Comparison of ENCODE assay signal across 8 cellular contexts in genomic region chr3:184561329-184562145, GRCh38. TPM values are rescaled to one million over a fixed set of nuclear protein-coding genes. Genes with fewer than 3 reads are reported as not detected.
DNase-seq lines count a peak whose midpoint lies in the region; ATAC-seq, FAIRE-seq and TF ChIP-seq lines count a peak whose summit lies in the region.

Gene EPHB3 (plus strand): TSS chr3:184561785. CDS start chr3:184562236, 451 bp downstream.

- TF ChIP-seq CTCF in D721Med (IDR thresholded peaks at IDR 0.05; ENCODE audit: insufficient read depth, missing control alignments): peak; percentile 87
- TF ChIP-seq CTCF in OCI-LY1 (IDR thresholded peaks at IDR 0.05; ENCODE audit: low read length): peak; percentile 99
- peak; percentile 98 for TF ChIP-seq CTCF in endothelial cell (IDR thresholded peaks at IDR 0.05; ENCODE audit: unreplicated experiment)

- H4K20me1 ChIP-seq in OCI-LY1 (ENCODE audit: insufficient read depth, low read length): no peaks in the 10 kb centered on the region

- no peaks in the 10 kb centered on the region for H3F3A ChIP-seq in OCI-LY1 (ENCODE audit: insufficient read depth, low read length)

- DNase-seq in D721Med (ENCODE audit: insufficient read length, low spot score) (peak; percentile 100), HuH-7.5 (ENCODE audit: low spot score) (peak; percentile 99), activated T-cell treated with anti-CD3 and anti-CD28 coated beads for 1 hour (ENCODE audit: low read depth) (peak; percentile 83), endothelial cell (ENCODE audit: low spot score) (peak; percentile 100)
- DNase-seq in stimulated activated CD8-positive, alpha-beta memory T cell treated with anti-CD3 and anti-CD28 coated beads, Interleukin-15, amount 100 ng/mL, for 1 hour (ENCODE audit: low read depth): peak; percentile 80

- no peak within 1 kb of the TSS for H2AFZ ChIP-seq in OCI-LY1 (ENCODE audit: low read length)

- peaks cover 19% of the 10 kb centered on the region for H3K4me1 Mint-ChIP-seq in endothelial cell (ENCODE audit: unreplicated experiment)

- H3K36me3 ChIP-seq in OCI-LY1 (ENCODE audit: insufficient read depth, low read length) (no peaks in the 10 kb centered on the region), mesodermal cell (ENCODE audit: control insufficient read depth, insufficient read depth, low read length) (no peaks in the 10 kb centered on the region)

- peak; percentile 89 for ATAC-seq in GM21529 (IDR thresholded peaks at IDR 0.05; ENCODE audit: unreplicated experiment)

- H3K9me2 ChIP-seq in OCI-LY1 (ENCODE audit: low read depth, low read length): no peaks in the 10 kb centered on the region

- H3K27ac Mint-ChIP-seq in endothelial cell (ENCODE audit: unreplicated experiment): peak within 1 kb of the TSS; percentile 54

- no peak within 1 kb of the TSS for H3K27ac ChIP-seq in OCI-LY1 (ENCODE audit: low read depth, low read length, poor library complexity, severe bottlenecking)
- no peak within 1 kb of the TSS for H3K27ac ChIP-seq in mesodermal cell (ENCODE audit: low read depth, low read length, severe bottlenecking)

- WGBS in mesodermal cell (ENCODE audit: insufficient coverage in 2 of 2), 2 experiments: 0% methylated on average over 61 to 65 of the region's 74 CpGs

- H3K36me3 Mint-ChIP-seq in endothelial cell (ENCODE audit: low read depth, unreplicated experiment): peaks cover 8% of the 10 kb centered on the region

- H3K27me3 ChIP-seq in OCI-LY1 (ENCODE audit: insufficient read depth, low read length): no peaks in the 10 kb centered on the region

- H3K4me3 ChIP-seq in OCI-LY1 (ENCODE audit: low read depth, low read length, poor library complexity, severe bottlenecking): no peak within 1 kb of the TSS
- peak within 1 kb of the TSS; percentile 68 for H3K4me3 ChIP-seq in mesodermal cell (ENCODE audit: extremely low read depth, insufficient read depth, low read length, poor library complexity, severe bottlenecking)

- H3K4me1 ChIP-seq in OCI-LY1 (ENCODE audit: insufficient read depth, low read length, severe bottlenecking) (no peaks in the 10 kb centered on the region), mesodermal cell (ENCODE audit: control insufficient read depth, insufficient read depth, low read length, poor library complexity, severe bottlenecking) (peaks cover 36% of the 10 kb centered on the region)

- H3K79me2 ChIP-seq in OCI-LY1 (ENCODE audit: insufficient read depth, low read length): no peaks in the 10 kb centered on the region

- H3K9me3 Mint-ChIP-seq in endothelial cell (ENCODE audit: unreplicated experiment): no peaks in the 10 kb centered on the region

- no peak for FAIRE-seq in D721Med (lab: Jason Lieb, UNC)

- H3K9me3 ChIP-seq in OCI-LY1 (ENCODE audit: low read length): no peaks in the 10 kb centered on the region
- H3K9me3 ChIP-seq in mesodermal cell (ENCODE audit: control insufficient read depth, low read length): no peaks in the 10 kb centered on the region

- H3K4me3 Mint-ChIP-seq in endothelial cell (ENCODE audit: unreplicated experiment): peak within 1 kb of the TSS; percentile 71

- no peak within 1 kb of the TSS for H3K9ac ChIP-seq in OCI-LY1 (ENCODE audit: low read length)

- H3K27me3 Mint-ChIP-seq in endothelial cell (ENCODE audit: unreplicated experiment): peaks cover 27% of the 10 kb centered on the region

- H3K4me2 ChIP-seq in OCI-LY1 (ENCODE audit: low read length): no peak within 1 kb of the TSS

RNA-seq across cellular contexts. Expression of gene EPHB3, which starts in this region (rescaled TPM):
- 4.3 TPM for total RNA-seq in endothelial cell (ENCODE audit: unreplicated experiment)
- polyA plus RNA-seq in mesodermal cell (2013, experiment 1 of 2): 21.1 TPM
- 18.1 TPM for polyA plus RNA-seq in mesodermal cell (2013, experiment 2 of 2)
